ENCODE assay signal across 33 cellular contexts in the genomic region with DNA sequence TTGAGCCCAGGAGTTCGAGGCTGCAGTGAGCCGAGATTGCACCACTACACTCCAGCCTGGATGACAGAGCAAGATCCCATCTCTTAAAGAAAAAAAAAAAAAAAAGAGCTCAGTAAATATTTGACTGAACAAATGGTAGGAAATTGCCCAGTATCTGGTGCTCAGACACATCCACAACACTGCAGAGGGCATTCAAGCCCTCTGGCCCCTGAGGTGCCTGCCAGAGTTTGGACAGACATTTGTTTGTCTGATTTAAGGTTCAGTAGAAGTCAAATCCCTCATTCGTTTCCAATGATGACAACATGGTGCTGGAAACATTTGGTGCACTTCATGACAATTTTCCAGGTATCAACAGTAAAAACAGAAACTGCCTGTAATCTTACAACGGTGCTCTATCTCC.
"Had no signal": no experiment of that assay in that cellular context is flagged by ENCODE, and none has a peak within 500 bp of the region (broad histone marks: within the 10 kb centered on the region; RNA-seq: fewer than 3 reads in every experiment).

No MANE protein-coding gene starts in this region.

- H3K4me3 ChIP-seq: ascending aorta, cardiac muscle cell, Peyer's patch had no signal

- H3K4me3 Mint-ChIP-seq: activated B cell treated with CpG ODN at 0.5 μM for 24 hours; activated CD8-positive, alpha-beta memory T cell treated with anti-CD3 and anti-CD28 coated beads, Interleukin-2, amount 10 ng/mL, durations not matched to agents 7 days and 5 days; activated naive CD4-positive, alpha-beta T cell treated with anti-CD3 and anti-CD28 coated beads, Interleukin-2, amount 50 U/mL, for 24 hours; activated naive CD8-positive, alpha-beta T cell treated with anti-CD3 and anti-CD28 coated beads, Interleukin-2, amount 10 ng/mL, durations not matched to agents 7 days and 5 days; central memory CD8-positive, alpha-beta T cell; T-cell; T-helper 17 cell had no signal

- H3K27me3 Mint-ChIP-seq: activated B cell treated with CpG ODN at 0.5 μM for 24 hours; activated CD8-positive, alpha-beta memory T cell treated with anti-CD3 and anti-CD28 coated beads, Interleukin-2, amount 10 ng/mL, durations not matched to agents 7 days and 5 days; activated naive CD4-positive, alpha-beta T cell treated with anti-CD3 and anti-CD28 coated beads, Interleukin-2, amount 50 U/mL, for 24 hours; activated naive CD8-positive, alpha-beta T cell treated with anti-CD3 and anti-CD28 coated beads, Interleukin-2, amount 10 ng/mL, durations not matched to agents 7 days and 5 days; central memory CD8-positive, alpha-beta T cell; T-cell; T-helper 17 cell had no signal

- H3K9me3 Mint-ChIP-seq: central memory CD8-positive, alpha-beta T cell had no signal

- DNase-seq: activated B cell treated with CpG ODN at 0.5 μM for 24 hours; activated CD4-positive, alpha-beta T cell treated with anti-CD3 and anti-CD28 coated beads for 48 hours; activated CD4-positive, CD25-positive, alpha-beta regulatory T cell treated with anti-CD3 and anti-CD28 coated beads, Interleukin-2, amount 50 U/mL, for 72 hours; activated CD8-positive, alpha-beta memory T cell treated with anti-CD3 and anti-CD28 coated beads for 24 hours; activated CD8-positive, alpha-beta memory T cell treated with anti-CD3 and anti-CD28 coated beads, Interleukin-2, amount 10 ng/mL, durations not matched to agents 7 days and 5 days; activated CD8-positive, alpha-beta memory T cell treated with anti-CD3 and anti-CD28 coated beads, Interleukin-2, amount 50 U/mL, for 48 hours; activated gamma-delta T cell; activated naive CD4-positive, alpha-beta T cell treated with Interleukin-2 at 50 U/mL for 16 hours; activated naive CD8-positive, alpha-beta T cell treated with anti-CD3 and anti-CD28 coated beads, Interleukin-2, amount 10 ng/mL, durations not matched to agents 7 days and 5 days; activated T-cell treated with anti-CD3 and anti-CD28 coated beads, Interleukin-2, amount 50 U/mL, for 48 hours; amygdala; NCI-H1092 treated with DMSO at 0.1 percent for 48 hours; NCI-H1417; NCI-H146; NCI-H187; NCI-H2029 treated with DMSO at 0.1 percent for 48 hours; NCI-H2107; NCI-H2171; NCI-H510A; NCI-H69; NCI-H82; PC-3; Peyer's patch; RPMI8226; SHP77 treated with DMSO at 0.1 percent for 48 hours; T-cell; T-helper 17 cell had no signal

- H3K27ac Mint-ChIP-seq: activated B cell treated with CpG ODN at 0.5 μM for 24 hours; activated CD8-positive, alpha-beta memory T cell treated with anti-CD3 and anti-CD28 coated beads, Interleukin-2, amount 10 ng/mL, durations not matched to agents 7 days and 5 days; activated naive CD4-positive, alpha-beta T cell treated with anti-CD3 and anti-CD28 coated beads, Interleukin-2, amount 50 U/mL, for 24 hours; activated naive CD8-positive, alpha-beta T cell treated with anti-CD3 and anti-CD28 coated beads, Interleukin-2, amount 10 ng/mL, durations not matched to agents 7 days and 5 days; T-cell; T-helper 17 cell had no signal

- H3K4me1 Mint-ChIP-seq: activated B cell treated with CpG ODN at 0.5 μM for 24 hours; activated CD8-positive, alpha-beta memory T cell treated with anti-CD3 and anti-CD28 coated beads, Interleukin-2, amount 10 ng/mL, durations not matched to agents 7 days and 5 days; activated naive CD4-positive, alpha-beta T cell treated with anti-CD3 and anti-CD28 coated beads, Interleukin-2, amount 50 U/mL, for 24 hours; activated naive CD8-positive, alpha-beta T cell treated with anti-CD3 and anti-CD28 coated beads, Interleukin-2, amount 10 ng/mL, durations not matched to agents 7 days and 5 days; central memory CD8-positive, alpha-beta T cell; T-cell; T-helper 17 cell had no signal

- ATAC-seq: activated CD8-positive, alpha-beta memory T cell treated with anti-CD3 and anti-CD28 coated beads, Interleukin-2, amount 10 ng/mL, durations not matched to agents 7 days and 5 days; PC-3; SK-N-SH treated with all-trans-retinoic acid at 6 μM for 48 hours; T-cell; T-helper 17 cell had no signal

- H3K27me3 ChIP-seq: ascending aorta, cardiac muscle cell, Peyer's patch had no signal

- H3K27ac ChIP-seq: ascending aorta, cardiac muscle cell, Peyer's patch, VCaP had no signal

- H3K36me3 ChIP-seq: ascending aorta, cardiac muscle cell, Peyer's patch had no signal

- H3K4me1 ChIP-seq: ascending aorta, Peyer's patch had no signal
